Comparison of ENCODE assay signal across 8 cellular contexts in the genomic region with DNA sequence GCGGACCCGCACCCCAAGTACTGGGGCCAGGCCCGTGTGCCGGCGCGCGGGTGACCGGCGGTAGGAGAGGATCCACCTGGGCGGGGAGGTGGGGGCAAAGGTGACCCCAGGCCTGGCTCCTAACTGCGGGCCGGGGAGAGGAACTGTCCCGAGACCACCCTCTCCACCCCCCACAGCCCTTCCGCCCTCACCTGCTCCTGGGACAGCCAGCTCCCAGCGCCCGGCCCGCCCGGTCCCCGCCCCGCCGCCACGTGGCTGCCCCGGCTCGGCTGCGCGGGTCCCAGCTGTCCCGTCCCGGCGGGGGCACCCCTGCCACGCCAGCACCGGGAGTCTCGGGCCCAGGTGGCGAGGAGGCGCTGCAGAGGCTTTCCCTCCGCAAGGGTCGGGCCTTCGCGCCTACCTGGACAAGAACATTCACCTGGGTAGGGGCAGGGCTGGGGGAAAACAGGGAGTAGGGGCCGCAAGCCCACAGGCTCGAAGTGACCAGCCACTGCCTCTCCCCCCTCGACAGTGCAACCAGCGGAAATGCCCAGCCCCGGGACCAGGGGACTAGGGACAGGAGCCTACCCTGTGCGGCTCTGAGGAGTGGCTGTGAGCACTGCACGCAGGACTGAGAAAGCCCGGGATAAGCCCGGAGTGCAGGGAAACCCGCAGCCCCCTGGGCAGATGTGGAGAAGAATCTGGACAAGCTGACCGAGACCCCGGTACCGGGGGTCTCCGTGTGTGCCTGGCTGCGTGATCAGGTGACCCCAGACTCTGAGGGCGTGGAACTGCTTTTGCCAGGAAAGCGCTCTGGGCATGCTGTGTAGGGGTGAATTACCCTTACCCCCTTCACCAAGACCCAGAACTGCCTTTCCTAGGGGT. TPM values are rescaled to one million over a fixed set of nuclear protein-coding genes. Genes with fewer than 3 reads are reported as not detected.
A peak's percentile ranks its signal among the peaks of the same experiment; 100 is the strongest.
DNase-seq lines count a peak whose midpoint lies in the region; ATAC-seq, FAIRE-seq and TF ChIP-seq lines count a peak whose summit lies in the region.

A gene with protein sequence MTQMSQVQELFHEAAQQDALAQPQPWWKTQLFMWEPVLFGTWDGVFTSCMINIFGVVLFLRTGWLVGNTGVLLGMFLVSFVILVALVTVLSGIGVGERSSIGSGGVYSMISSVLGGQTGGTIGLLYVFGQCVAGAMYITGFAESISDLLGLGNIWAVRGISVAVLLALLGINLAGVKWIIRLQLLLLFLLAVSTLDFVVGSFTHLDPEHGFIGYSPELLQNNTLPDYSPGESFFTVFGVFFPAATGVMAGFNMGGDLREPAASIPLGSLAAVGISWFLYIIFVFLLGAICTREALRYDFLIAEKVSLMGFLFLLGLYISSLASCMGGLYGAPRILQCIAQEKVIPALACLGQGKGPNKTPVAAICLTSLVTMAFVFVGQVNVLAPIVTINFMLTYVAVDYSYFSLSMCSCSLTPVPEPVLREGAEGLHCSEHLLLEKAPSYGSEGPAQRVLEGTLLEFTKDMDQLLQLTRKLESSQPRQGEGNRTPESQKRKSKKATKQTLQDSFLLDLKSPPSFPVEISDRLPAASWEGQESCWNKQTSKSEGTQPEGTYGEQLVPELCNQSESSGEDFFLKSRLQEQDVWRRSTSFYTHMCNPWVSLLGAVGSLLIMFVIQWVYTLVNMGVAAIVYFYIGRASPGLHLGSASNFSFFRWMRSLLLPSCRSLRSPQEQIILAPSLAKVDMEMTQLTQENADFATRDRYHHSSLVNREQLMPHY (minus strand): TSS at position 240 of the 864 bp plus-strand sequence. CDS start 1,399 bp downstream, outside the sequence.

- intact Hi-C loops in endothelial cell of umbilical vein (cut with micrococcal nuclease): loop anchor here (10.0 kb wide), 1 partner anchor 372 kb away; no protein-coding TSS in a partner anchor
- intact Hi-C loops in natural killer cell (cut with micrococcal nuclease): no loop called here

- peaks cover 7% of the 10 kb centered on the region for H3K4me1 ChIP-seq in endothelial cell of umbilical vein (ENCODE audit: control insufficient read depth, extremely low read depth, insufficient read depth, low read length)

- H3K27ac Mint-ChIP-seq in natural killer cell: peak within 1 kb of the TSS in 1 of 2 donors; percentile 70

- CTCF ChIA-PET in BJ (lab: Yijun Ruan, JAX): no interaction called here
- CTCF ChIA-PET in endothelial cell of umbilical vein (lab: Charles Lee): interaction anchor here (1.2 kb wide), 1 partner anchor 16 kb away, joined by 3 read pairs; no protein-coding TSS in a partner anchor

- FAIRE-seq in endothelial cell of umbilical vein (lab: Jason Lieb, UNC): no peak

- no peaks in the 10 kb centered on the region for H3K9me3 ChIP-seq in endothelial cell of umbilical vein (replicated peaks; ENCODE audit: control insufficient read depth, insufficient read depth, low read length)

- dilution Hi-C loops in endothelial cell of umbilical vein (cut with MboI; ENCODE audit: extremely low pct_ligation_motif_present, low sequenced_read_pairs): no loop called here

- peak within 1 kb of the TSS; percentile 28 for H3K4me3 ChIP-seq in BJ (ENCODE audit: low read depth, low read length)
- H3K4me3 ChIP-seq in endothelial cell of umbilical vein (replicated peaks in 1 of 3; ENCODE audit: insufficient read depth in 1 of 3, low read depth in 1 of 3, low read length in 3 of 3): peak within 1 kb of the TSS; percentile 9 to 42 (median 33)

- peaks cover 10 to 27% of the 10 kb centered on the region in 2 donors for H3K4me1 Mint-ChIP-seq in natural killer cell

- peaks cover 28 to 32% of the 10 kb centered on the region in 2 donors for H3K27me3 Mint-ChIP-seq in natural killer cell (ENCODE audit: low read depth in 2 of 2)

- H3K27ac ChIP-seq in endothelial cell of umbilical vein (ENCODE audit: insufficient read depth, low read depth, low read length): no peak within 1 kb of the TSS

- no peaks in the 10 kb centered on the region for H3K9me3 Mint-ChIP-seq in natural killer cell

- POLR2A ChIA-PET in BJ (lab: Charles Lee): no interaction called here
- POLR2A ChIA-PET in endothelial cell of umbilical vein (lab: Charles Lee): no interaction called here

- TF ChIP-seq POLR2A in endothelial cell of umbilical vein (IDR thresholded peaks at IDR 0.05; ENCODE audit: low read depth, low read length): no peak

- no peaks in the 10 kb centered on the region for H3K79me2 ChIP-seq in endothelial cell of umbilical vein (ENCODE audit: control insufficient read depth, insufficient read depth, low read length)

- BruUV-seq in endothelial cell of umbilical vein (replicated peaks; lab: Mats Ljungman, UMichigan): no TSS peak

- no peaks in the 10 kb centered on the region for H3K36me3 Mint-ChIP-seq in natural killer cell

- TF ChIP-seq CTCF in BJ (IDR thresholded peaks at IDR 0.05; ENCODE audit: insufficient read depth, low read depth, low read length) (no peak), endothelial cell of umbilical vein (IDR thresholded peaks at IDR 0.05; ENCODE audit: extremely low read depth in 1 of 2, insufficient read depth in 1 of 2, low read depth in 1 of 2, low read length in 2 of 2) (no peak), natural killer cell (IDR thresholded peaks at IDR 0.05) (no peak)

- H2AFZ ChIP-seq in endothelial cell of umbilical vein (ENCODE audit: low read depth, low read length): peak within 1 kb of the TSS; percentile 83

- H3K9me1 ChIP-seq in endothelial cell of umbilical vein (replicated peaks; ENCODE audit: control insufficient read depth, extremely low read depth, insufficient read depth, low read length): no peaks in the 10 kb centered on the region

- H3K27me3 ChIP-seq in BJ (ENCODE audit: control insufficient read depth, insufficient read depth, low read length) (no peaks in the 10 kb centered on the region), endothelial cell of umbilical vein (ENCODE audit: control insufficient read depth in 2 of 2, insufficient read depth in 2 of 2, low read length in 2 of 2) (peaks cover 5 to 8% of the 10 kb centered on the region in 2 experiments)

- DNase-seq in BJ (ENCODE audit: low read depth): no peak
- DNase-seq in HuH-7 (ENCODE audit: low spot score): peak; percentile 58
- no peak for DNase-seq in endothelial cell of umbilical vein (ENCODE audit: low read depth, low spot score)
- no peak for DNase-seq in natural killer cell
- no peak for DNase-seq in NCI-H2029 treated with DMSO at 0.1 percent for 48 hours (lab: John Stamatoyannopoulos, UW)
- DNase-seq in NCI-H1930 (lab: John Stamatoyannopoulos, UW): no peak

- H3K4me2 ChIP-seq in endothelial cell of umbilical vein (ENCODE audit: insufficient read depth, low read length): peak within 1 kb of the TSS; percentile 63

- ATAC-seq in natural killer cell (peak in 1 of 3 donors; percentile 41), GM21723 (IDR thresholded peaks at IDR 0.05; ENCODE audit: unreplicated experiment) (no peak), HG02763 (IDR thresholded peaks at IDR 0.05; ENCODE audit: unreplicated experiment) (no peak)

- H3K36me3 ChIP-seq in BJ (ENCODE audit: control insufficient read depth, insufficient read depth, low read length) (no peaks in the 10 kb centered on the region), endothelial cell of umbilical vein (ENCODE audit: control insufficient read depth in 2 of 2, extremely low read depth in 1 of 2, insufficient read depth in 2 of 2, low read length in 2 of 2) (no peaks in the 10 kb centered on the region)

- H3K9ac ChIP-seq in endothelial cell of umbilical vein (replicated peaks; ENCODE audit: extremely low read depth, insufficient read depth, low read length): no peak within 1 kb of the TSS

- no peaks in the 10 kb centered on the region for H4K20me1 ChIP-seq in endothelial cell of umbilical vein (replicated peaks; ENCODE audit: control insufficient read depth, extremely low read depth, insufficient read depth, low read length)

- H3K4me3 Mint-ChIP-seq in natural killer cell: peak within 1 kb of the TSS; percentile 72

TF ChIP-seq in endothelial cell of umbilical vein, 7 proteins besides CTCF, POLR2A, EP300 and RAD21:
- TF ChIP-seq EZH2 (IDR thresholded peaks at IDR 0.05; ENCODE audit: borderline replicate concordance, low read depth, low read length, severe bottlenecking): peak; percentile 33
- TF ChIP-seq POLR2AphosphoS5 (IDR thresholded peaks at IDR 0.05; ENCODE audit: insufficient read depth, low read depth, low read length): no peak
- no peak for TF ChIP-seq MYC (IDR thresholded peaks at IDR 0.05; ENCODE audit: low read depth, low read length)
- TF ChIP-seq FOS (IDR thresholded peaks at IDR 0.05; ENCODE audit: borderline replicate concordance, insufficient read depth, low read length): no peak
- TF ChIP-seq, protein P1, sequence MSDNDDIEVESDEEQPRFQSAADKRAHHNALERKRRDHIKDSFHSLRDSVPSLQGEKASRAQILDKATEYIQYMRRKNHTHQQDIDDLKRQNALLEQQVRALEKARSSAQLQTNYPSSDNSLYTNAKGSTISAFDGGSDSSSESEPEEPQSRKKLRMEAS (IDR thresholded peaks at IDR 0.05; ENCODE audit: insufficient read depth, insufficient read length): no peak
- no peak for TF ChIP-seq GATA2 (IDR thresholded peaks at IDR 0.05; ENCODE audit: insufficient read depth, insufficient read length, low read depth, low read length)
TF ChIP-seq in endothelial cell of umbilical vein: peak in this region for 1.

RNA-seq across cellular contexts. Expression of the gene that starts here (rescaled TPM):
- polyA plus RNA-seq in BJ (2011; rRNA removed) (6.3 and 8.4 TPM in 2 replicates), endothelial cell of umbilical vein (0.62 and 0.90 TPM in 2 replicates)
- 5.9 and 6.0 TPM in 2 replicates for polyA minus RNA-seq in BJ (2011; rRNA and poly(A)+ RNA removed)
- total RNA-seq in endothelial cell of umbilical vein (0.86 and 0.97 TPM in 2 replicates), natural killer cell (1 to 10 TPM in 1 of 3 donors, under 1 TPM in 2; 0.25 to 1.4 (median 0.61) TPM)
- 0.21 and 0.27 TPM in 2 replicates for polyA plus RNA-seq in endothelial cell of umbilical vein (2011; cell fraction: cytosol; rRNA removed)
- 0.95 and 1.2 TPM in 2 replicates for polyA plus RNA-seq in endothelial cell of umbilical vein (2011; cell fraction: nucleus; rRNA removed)
- polyA plus RNA-seq in endothelial cell of umbilical vein (2012): 0.17 TPM in 1 of 2 replicates, not detected in the other
- 1.4 and 1.8 TPM in 2 replicates for polyA minus RNA-seq in endothelial cell of umbilical vein
- 2.8 TPM for polyA minus RNA-seq in endothelial cell of umbilical vein (2011; cell fraction: cytosol; rRNA and poly(A)+ RNA removed)
- 1.0 and 1.7 TPM in 2 replicates for polyA minus RNA-seq in endothelial cell of umbilical vein (2011; cell fraction: nucleus; rRNA and poly(A)+ RNA removed)
